28 cellular contexts compared by ENCODE assay signal in genomic region chr2:104933518-104933917, GRCh38.
"Had no signal": no experiment of that assay in that cellular context is flagged by ENCODE, and none has a peak within 500 bp of the region (broad histone marks: within the 10 kb centered on the region; RNA-seq: fewer than 3 reads in every experiment).

No MANE protein-coding gene starts in this region.

- H3K4me3 ChIP-seq: colonic mucosa, coronary artery, dorsolateral prefrontal cortex, esophagus muscularis mucosa, esophagus squamous epithelium, gastrocnemius medialis, gastroesophageal sphincter, heart left ventricle, heart right ventricle had no signal

- H3K4me1 ChIP-seq: colonic mucosa, esophagus muscularis mucosa, esophagus squamous epithelium, foreskin keratinocyte, gastrocnemius medialis, gastroesophageal sphincter, heart left ventricle, heart right ventricle had no signal

- H3K27ac ChIP-seq: colonic mucosa, coronary artery, dorsolateral prefrontal cortex, epithelial cell of prostate, esophagus muscularis mucosa, esophagus squamous epithelium, foreskin keratinocyte, gastrocnemius medialis, gastroesophageal sphincter, heart left ventricle, heart right ventricle had no signal

- FAIRE-seq: colon, endometrium, endothelial cell of umbilical vein, frontal cortex had no signal

- DNase-seq: colonic mucosa; cortex of kidney; dermis blood vessel endothelial cell; dorsolateral prefrontal cortex; effector CD4-positive, alpha-beta T cell; effector CD8-positive, alpha-beta T cell; effector memory CD4-positive, alpha-beta T cell; effector memory CD8-positive, alpha-beta T cell; endodermal cell; erythroblast; esophagus squamous epithelium; foreskin fibroblast; foreskin keratinocyte; foreskin melanocyte; gastrocnemius medialis; glutamatergic neuron; head of caudate nucleus; heart left ventricle; heart right ventricle had no signal

- H3K9me3 ChIP-seq: colonic mucosa, esophagus muscularis mucosa, esophagus squamous epithelium, gastrocnemius medialis, gastroesophageal sphincter, heart left ventricle, heart right ventricle had no signal

- ATAC-seq: effector memory CD8-positive, alpha-beta T cell; esophagus mucosa; foreskin keratinocyte; gastrocnemius medialis; gastroesophageal sphincter; heart left ventricle; heart right ventricle had no signal

- H3K36me3 ChIP-seq: colonic mucosa, esophagus muscularis mucosa, esophagus squamous epithelium, gastrocnemius medialis, gastroesophageal sphincter, heart left ventricle, heart right ventricle had no signal

- H3K27me3 ChIP-seq: colonic mucosa, dorsolateral prefrontal cortex, esophagus squamous epithelium, foreskin keratinocyte, gastrocnemius medialis had no signal
